ENCODE assay signal across 1 cellular context in genomic region chr1:154962795-154963330, GRCh38.
TF ChIP-seq lines count a peak whose summit lies in the region.

No MANE protein-coding gene starts in this region.

TF ChIP-seq in endothelial cell of umbilical vein, 7 proteins besides CTCF, POLR2A, EP300 and RAD21:
- TF ChIP-seq GATA2 (IDR thresholded peaks at IDR 0.05; ENCODE audit: insufficient read depth, insufficient read length, low read depth, low read length) (no peak), FOS (IDR thresholded peaks at IDR 0.05; ENCODE audit: borderline replicate concordance, insufficient read depth, low read length) (no peak)
